Comparison of ENCODE assay signal across 19 cellular contexts in the genomic region with DNA sequence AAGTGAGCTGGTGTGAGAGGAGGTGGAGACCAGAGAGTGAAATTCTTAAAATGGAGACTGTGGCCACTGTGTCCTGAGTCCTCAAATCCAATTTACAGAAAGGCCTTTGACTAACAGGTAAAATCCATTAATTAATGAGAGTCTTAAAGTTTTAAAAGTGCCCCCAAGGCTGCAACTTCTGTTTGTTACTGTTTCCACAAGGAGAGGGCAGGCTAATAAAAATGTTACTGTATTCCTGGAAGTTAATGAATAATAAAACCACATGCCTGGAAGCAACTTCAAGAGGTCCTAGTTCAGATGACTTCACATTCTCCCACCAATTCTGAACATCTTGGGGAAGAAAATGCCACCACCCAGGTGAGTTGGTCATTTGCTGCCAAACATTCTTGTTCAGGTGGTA. TPM values are rescaled to one million over a fixed set of nuclear protein-coding genes. Genes with fewer than 3 reads are reported as not detected.
DNase-seq lines count a peak whose midpoint lies in the region; ATAC-seq, FAIRE-seq and TF ChIP-seq lines count a peak whose summit lies in the region.
"Had no signal": no experiment of that assay in that cellular context is flagged by ENCODE, and none has a peak within 500 bp of the region (broad histone marks: within the 10 kb centered on the region; RNA-seq: fewer than 3 reads in every experiment).

No MANE protein-coding gene starts in this region.

- peaks cover 24% of the 10 kb centered on the region for H3K4me1 ChIP-seq in A549
- H3K4me1 ChIP-seq in K562 (replicated peaks in 1 of 2; ENCODE audit: control insufficient read depth in 2 of 2, insufficient read depth in 2 of 2, low read length in 2 of 2), result peaks cover 0 to 9% of the 10 kb centered on the region in 2 experiments; a peak in 1 of 5 replicates
- no peaks in the 10 kb centered on the region for H3K4me1 ChIP-seq in vagina

- H3K27me3 Mint-ChIP-seq in stimulated activated memory B cell treated with anti-CD40 and anti-IgM and Interleukin-4, amounts not matched to agents 10 μg/mL and 1 μg/mL and 100 μg/mL, for 72 hours, result peaks cover 17% of the 10 kb centered on the region

- H4K20me1 ChIP-seq in K562 (replicated peaks; ENCODE audit: control insufficient read depth, insufficient read depth, low read length), result no peaks in the 10 kb centered on the region

- peak overlapping the region; percentile 38; the same call in 1 of the 3 replicates for H3K4me2 ChIP-seq in A549
- H3K4me2 ChIP-seq in K562 (ENCODE audit: insufficient read depth, low read length), result no peak overlapping the region

- POLR2A ChIA-PET in A549 (lab: Yijun Ruan, JAX), result no interaction called here
- POLR2A ChIA-PET in K562 (lab: Yijun Ruan, JAX), result no interaction called here

- no peaks in the 10 kb centered on the region for H3K36me3 Mint-ChIP-seq in stimulated activated memory B cell treated with anti-CD40 and anti-IgM and Interleukin-4, amounts not matched to agents 10 μg/mL and 1 μg/mL and 100 μg/mL, for 72 hours

- H3K9me3 ChIP-seq in A549, result no peaks in the 10 kb centered on the region
- no peaks in the 10 kb centered on the region for H3K9me3 ChIP-seq in K562 (replicated peaks; ENCODE audit: control insufficient read depth, insufficient read depth, low read depth, low read length)
- H3K9me3 ChIP-seq in vagina, result no peaks in the 10 kb centered on the region
- H3K9me3 ChIP-seq: BE2C had no signal

- ATAC-seq in A549 (no peak), K562 (no peak), left ventricle myocardium superior (no peak)
- ATAC-seq in stimulated activated memory B cell treated with anti-CD40 and anti-IgM and Interleukin-4, amounts not matched to agents 10 μg/mL and 1 μg/mL and 100 μg/mL, for 72 hours, result no peak

- no peaks in the 10 kb centered on the region for H3K4me1 Mint-ChIP-seq in stimulated activated memory B cell treated with anti-CD40 and anti-IgM and Interleukin-4, amounts not matched to agents 10 μg/mL and 1 μg/mL and 100 μg/mL, for 72 hours

- no peak overlapping the region; a peak in 1 of 4 replicates for H3K9ac ChIP-seq in K562 (ENCODE audit: insufficient read depth in 1 of 2, low read depth in 2 of 2, low read length in 2 of 2)

- H3K36me3 ChIP-seq in K562 (ENCODE audit: control insufficient read depth, insufficient read depth, low read length), result no peaks in the 10 kb centered on the region
- no peaks in the 10 kb centered on the region for H3K36me3 ChIP-seq in vagina
- H3K36me3 ChIP-seq: BE2C had no signal

- no peaks in the 10 kb centered on the region for H3K9me3 Mint-ChIP-seq in stimulated activated memory B cell treated with anti-CD40 and anti-IgM and Interleukin-4, amounts not matched to agents 10 μg/mL and 1 μg/mL and 100 μg/mL, for 72 hours

- CTCF ChIA-PET in A549 (lab: Yijun Ruan, JAX), result interaction anchor here (0.8 kb wide), 1 partner anchor 18 kb away, joined by 3 read pairs; no protein-coding TSS in a partner anchor
- CTCF ChIA-PET in K562 (lab: Yijun Ruan, JAX; ENCODE audit: low intra/inter-chr PET ratio), result no interaction called here

- no peaks in the 10 kb centered on the region for H3K9me1 ChIP-seq in K562 (ENCODE audit: control insufficient read depth, insufficient read depth, low read length)

- H3K27me3 ChIP-seq in K562 (ENCODE audit: control insufficient read depth in 2 of 2, insufficient read depth in 2 of 2, low read length in 2 of 2), result no peaks in the 10 kb centered on the region
- peaks cover 3% of the 10 kb centered on the region for H3K27me3 ChIP-seq in vagina
- H3K27me3 ChIP-seq: BE2C had no signal

- H3K4me3 Mint-ChIP-seq in stimulated activated memory B cell treated with anti-CD40 and anti-IgM and Interleukin-4, amounts not matched to agents 10 μg/mL and 1 μg/mL and 100 μg/mL, for 72 hours, result no peak overlapping the region

- BruUV-seq in K562 (replicated peaks; lab: Mats Ljungman, UMichigan), result no TSS peak

- no peak for TF ChIP-seq POLR2A in A549 (IDR thresholded peaks at IDR 0.05; ENCODE audit: low read length)
- TF ChIP-seq POLR2A in K562 (conservative IDR thresholded peaks at IDR 0.05), result no peak
- no peak for TF ChIP-seq POLR2A in vagina (IDR thresholded peaks at IDR 0.05)

- H3K27ac ChIP-seq in A549, result peak overlapping the region in 1 of 2 experiments; percentile 39; a peak in 1 of 6 replicates
- H3K27ac ChIP-seq in K562 (ENCODE audit: extremely low read depth, low read depth, low read length), result no peak overlapping the region
- no peak overlapping the region for H3K27ac ChIP-seq in vagina

- FAIRE-seq in A549 (lab: Jason Lieb, UNC) (no peak), K562 (lab: Jason Lieb, UNC) (no peak)
- FAIRE-seq: A204.1, G401.6, GM12892 had no signal

- no peaks in the 10 kb centered on the region for H3K79me2 ChIP-seq in K562 (ENCODE audit: control insufficient read depth, insufficient read depth, low read length)

- intact Hi-C loops in K562 (cut with micrococcal nuclease), result no loop called here
- intact Hi-C loops in left ventricle myocardium superior (cut with micrococcal nuclease), result no loop called here
- intact Hi-C loops in vagina (cut with DNase I), result no loop called here

- TF ChIP-seq RAD21 in A549 (conservative IDR thresholded peaks at IDR 0.05 in 1 of 2, IDR thresholded peaks at IDR 0.05 in 1 of 2), result no peak
- no peak for TF ChIP-seq RAD21 in K562 (CRISPR knock-in tag; conservative IDR thresholded peaks at IDR 0.05 in 1 of 2, IDR thresholded peaks at IDR 0.05 in 1 of 2)

- TF ChIP-seq CTCF in A549 (IDR thresholded peaks at IDR 0.05) (no peak), K562 (IDR thresholded peaks at IDR 0.05 in 2 of 3, conservative IDR thresholded peaks at IDR 0.05 in 1 of 3; ENCODE audit: insufficient read depth in 2 of 3, low read depth in 1 of 3, low read length in 3 of 3) (no peak), vagina (IDR thresholded peaks at IDR 0.05) (no peak)

- DNase-seq in A549 (ENCODE audit: low read depth in 1 of 2, low spot score in 1 of 2) (no peak), EH (ENCODE audit: low read depth) (peak; percentile 17), K562 (ENCODE audit: extremely low read depth in 1 of 4, low spot score in 3 of 4) (no peak), left kidney (ENCODE audit: low read depth, low spot score) (peak; percentile 50), left ventricle myocardium superior (no peak), vagina (ENCODE audit: extremely low spot score in 2 of 2) (no peak), H4 (ENCODE audit: low spot score) (no peak)
- DNase-seq: BE2C, GOT3, MM.1S, NCI-H1048, NCI-H446 treated with DMSO at 0.1 percent for 48 hours, OCI-M1, Right ventricle myocardium superior had no signal

- TF ChIP-seq EP300 in A549 (IDR thresholded peaks at IDR 0.05) (no peak), K562 (IDR thresholded peaks at IDR 0.05; ENCODE audit: low read length) (no peak)

- H3K27ac Mint-ChIP-seq in stimulated activated memory B cell treated with anti-CD40 and anti-IgM and Interleukin-4, amounts not matched to agents 10 μg/mL and 1 μg/mL and 100 μg/mL, for 72 hours, result no peak overlapping the region

- H3K4me3 ChIP-seq in A549, result no peak overlapping the region
- no peak overlapping the region for H3K4me3 ChIP-seq in K562
- H3K4me3 ChIP-seq in vagina, result no peak overlapping the region

- in situ Hi-C loops in K562 (cut with MboI), result no loop called here

- H2AFZ ChIP-seq in K562 (ENCODE audit: low read depth, low read length), result 0 out of 2 replicates have a peak overlapping the region, but pooled peaks have one; percentile 21

RNA-seq across cellular contexts. Expression of gene LHX9, which starts 41.7 kb away (rescaled TPM):
- polyA plus RNA-seq in A549 (2011; rRNA removed) (0.91 and 1.3 TPM in 2 replicates), A549 (2017; fragmentation: RNase III; extraction: RNeasy Plus Mini Kit Qiagen cat#74134 plus additional on column Dnase treatment) (0.05 to 0.21 TPM (median 0.08 TPM) in 3 replicates), K562 (2011; rRNA removed) (not detected in 2 replicates), K562 (2014; fragmentation: Illumina TruSeq; extraction: Trizol) (not detected in 2 replicates), K562 (2014; fragmentation: Nextera tagmentation; extraction: Ambion mirVana) (under 1 TPM; 0.03 TPM), K562 (2014; rRNA removed) (0.21 TPM in 1 of 2 replicates, not detected in the other)
- 0.07 and 0.13 TPM in 2 replicates for polyA plus RNA-seq in A549 (2012; cell fraction: cytosol; rRNA removed)
- polyA plus RNA-seq in A549 (2012; cell fraction: nucleus; rRNA removed), result 0.04 and 0.17 TPM in 2 replicates
- polyA minus RNA-seq in A549 (2011; rRNA and poly(A)+ RNA removed), result 2.6 and 3.1 TPM in 2 replicates
- total RNA-seq in K562 (2011; cell fraction: chromatin; rRNA removed; ENCODE audit: low replicate concordance), result not detected in 2 replicates
- total RNA-seq in K562 (2011; cell fraction: nucleolus; rRNA removed), result not detected in 2 replicates
- not detected in 2 replicates for total RNA-seq in K562 (2011; cell fraction: nucleoplasm; rRNA removed)
- total RNA-seq in K562 (2014; rRNA removed) (not detected in 2 replicates), K562 (2014; rRNA removed; fragmentation: Illumina TruSeq; extraction: Trizol) (not detected in 2 replicates), K562 (2015; rRNA removed; fragmentation: Illumina TruSeq; extraction: Trizol) (0.04 TPM in 1 of 2 replicates, not detected in the other), K562 (2021) (not detected in 2 replicates), left ventricle myocardium superior (0.27 TPM), vagina (not detected)
- polyA plus RNA-seq in K562 (2011; cell fraction: cytosol; rRNA removed), result not detected in 2 replicates
- polyA plus RNA-seq in K562 (2011; cell fraction: nucleus; rRNA removed), result not detected in 2 replicates
- polyA plus RNA-seq in K562 (2012), result 0.04 and 0.37 TPM in 2 replicates
- not detected in 2 replicates for polyA minus RNA-seq in K562 (2011; rRNA and poly(A)+ RNA removed)
- polyA minus RNA-seq in K562 (2011; cell fraction: cytosol; rRNA and poly(A)+ RNA removed), result not detected in 2 replicates
- polyA minus RNA-seq in K562 (2011; cell fraction: nucleus; rRNA and poly(A)+ RNA removed), result not detected in 2 replicates
- total RNA-seq in H4 (2014; rRNA removed; shearing (Covaris generic)), result 0.39 and 1.0 TPM in 2 replicates
- total RNA-seq: LHCN-M2 had no signal

RNA-seq across cellular contexts. Expression of gene C1orf53, which starts 56.4 kb away (rescaled TPM):
- polyA plus RNA-seq in A549 (2011; rRNA removed), result 6.9 and 7.9 TPM in 2 replicates
- 9.7 TPM in 2 replicates for polyA plus RNA-seq in A549 (2012; cell fraction: cytosol; rRNA removed)
- 6.3 and 7.6 TPM in 2 replicates for polyA plus RNA-seq in A549 (2012; cell fraction: nucleus; rRNA removed)
- 5.1 to 6.0 TPM (median 5.7 TPM) in 3 replicates for polyA plus RNA-seq in A549 (2017; fragmentation: RNase III; extraction: RNeasy Plus Mini Kit Qiagen cat#74134 plus additional on column Dnase treatment)
- polyA minus RNA-seq in A549 (2011; rRNA and poly(A)+ RNA removed), result not detected in 2 replicates
- total RNA-seq in K562 (2011; cell fraction: chromatin; rRNA removed; ENCODE audit: low replicate concordance), result not detected in 2 replicates
- total RNA-seq in K562 (2011; cell fraction: nucleolus; rRNA removed), result not detected in 2 replicates
- total RNA-seq in K562 (2011; cell fraction: nucleoplasm; rRNA removed), result not detected in 2 replicates
- total RNA-seq in K562 (2014; rRNA removed), result 0.45 and 3.1 TPM in 2 replicates
- 0.73 and 1.6 TPM in 2 replicates for total RNA-seq in K562 (2014; rRNA removed; fragmentation: Illumina TruSeq; extraction: Trizol)
- 3.0 and 3.2 TPM in 2 replicates for total RNA-seq in K562 (2015; rRNA removed; fragmentation: Illumina TruSeq; extraction: Trizol)
- total RNA-seq in K562 (2021), result 1.5 and 1.9 TPM in 2 replicates
- polyA plus RNA-seq in K562 (2011; rRNA removed), result 0.65 and 2.3 TPM in 2 replicates
- 0.81 and 1.6 TPM in 2 replicates for polyA plus RNA-seq in K562 (2011; cell fraction: cytosol; rRNA removed)
- not detected in 2 replicates for polyA plus RNA-seq in K562 (2011; cell fraction: nucleus; rRNA removed)
- polyA plus RNA-seq in K562 (2012), result 3.0 and 5.0 TPM in 2 replicates
- 0.31 and 0.96 TPM in 2 replicates for polyA plus RNA-seq in K562 (2014; fragmentation: Illumina TruSeq; extraction: Trizol)
- polyA plus RNA-seq in K562 (2014; fragmentation: Nextera tagmentation; extraction: Ambion mirVana), result 1 to 10 TPM; 1.8 to 2.5 TPM
- 3.2 and 5.8 TPM in 2 replicates for polyA plus RNA-seq in K562 (2014; rRNA removed)
- polyA minus RNA-seq in K562 (2011; rRNA and poly(A)+ RNA removed), result 1.1 TPM in 1 of 2 replicates, not detected in the other
- polyA minus RNA-seq in K562 (2011; cell fraction: cytosol; rRNA and poly(A)+ RNA removed), result not detected in 2 replicates
- not detected in 2 replicates for polyA minus RNA-seq in K562 (2011; cell fraction: nucleus; rRNA and poly(A)+ RNA removed)
- 4.9 TPM for total RNA-seq in left ventricle myocardium superior
- 6.4 TPM for total RNA-seq in vagina
- total RNA-seq in H4 (2014; rRNA removed; shearing (Covaris generic)), result 3.3 and 8.6 TPM in 2 replicates

Comparison
In these comparisons a context has a peak if more than half of its experiments do, and no peak if none do; other contexts are left out.
1. DNase-seq: peak in EH (single experiment) and left kidney (single experiment); none in A549 (0 of 2), K562 (0 of 4), left ventricle myocardium superior (single experiment), vagina (0 of 2) and H4 (single experiment).